ENCODE assay signal across 4 cellular contexts in the genomic region with DNA sequence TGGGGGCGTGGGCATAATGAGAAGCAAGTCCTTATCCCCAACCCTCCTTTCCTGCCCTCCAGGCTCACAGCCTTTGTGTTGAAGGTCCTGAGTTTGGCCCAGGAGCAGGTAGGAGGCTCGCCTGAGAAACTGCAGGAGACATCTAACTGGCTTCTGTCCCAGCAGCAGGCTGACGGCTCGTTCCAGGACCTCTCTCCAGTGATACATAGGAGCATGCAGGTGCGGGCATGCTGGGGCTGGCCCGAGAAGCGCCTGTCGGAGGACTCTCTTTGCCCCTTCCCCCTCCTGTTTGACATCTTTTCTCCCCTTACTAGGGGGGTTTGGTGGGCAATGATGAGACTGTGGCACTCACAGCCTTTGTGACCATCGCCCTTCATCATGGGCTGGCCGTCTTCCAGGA. TPM values are rescaled to one million over a fixed set of nuclear protein-coding genes. Genes with fewer than 3 reads are reported as not detected.
"Had no signal": no experiment of that assay in that cellular context is flagged by ENCODE, and none has a peak within 500 bp of the region (broad histone marks: within the 10 kb centered on the region; RNA-seq: fewer than 3 reads in every experiment).

No MANE protein-coding gene starts in this region.

RNA-seq across cellular contexts. Expression of a gene that starts 9.6 kb away (rescaled TPM):
- total RNA-seq: GM23338, H9, HT-29 had no signal
- polyA plus RNA-seq: IgD-negative memory B cell had no signal

RNA-seq across cellular contexts. Expression of a gene that starts 14.0 kb away (rescaled TPM):
- total RNA-seq: GM23338 had no signal
- polyA plus RNA-seq: IgD-negative memory B cell had no signal
